ENCODE assay signal across 16 cellular contexts in the genomic region with DNA sequence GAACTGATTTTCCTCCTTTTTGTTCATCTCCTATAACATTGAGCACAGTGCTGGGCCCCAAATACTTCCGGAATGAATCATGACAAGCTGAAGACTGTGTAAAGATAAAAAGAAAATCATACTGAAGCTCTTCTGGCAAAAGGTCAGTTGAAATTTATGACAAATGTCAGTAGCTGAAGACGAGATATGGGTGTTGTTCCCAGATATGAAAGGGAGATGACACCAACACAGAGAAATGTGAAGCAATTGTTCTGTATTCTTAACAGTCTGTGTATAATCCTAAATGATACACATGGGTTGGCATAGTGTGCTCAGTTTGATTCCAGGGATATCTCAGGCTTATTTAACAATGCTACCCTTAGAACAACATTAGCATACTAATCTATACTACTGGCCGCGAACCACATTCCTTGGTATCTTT.
A peak's percentile ranks its signal among the peaks of the same experiment; 100 is the strongest.
DNase-seq lines count a peak whose midpoint lies in the region; ATAC-seq and TF ChIP-seq lines count a peak whose summit lies in the region.
"Had no signal": no experiment of that assay in that cellular context is flagged by ENCODE, and none has a peak within 500 bp of the region (broad histone marks: within the 10 kb centered on the region; RNA-seq: fewer than 3 reads in every experiment).

No MANE protein-coding gene starts in this region.

- H3K4me1 ChIP-seq in adipocyte (ENCODE audit: control insufficient read depth, insufficient read depth, low read length), result peaks cover 15% of the 10 kb centered on the region
- H3K4me1 ChIP-seq in hepatocyte (ENCODE audit: insufficient read depth), result peaks cover 10% of the 10 kb centered on the region
- no peaks in the 10 kb centered on the region for H3K4me1 ChIP-seq in lower lobe of right lung
- H3K4me1 ChIP-seq: BLaER1 had no signal

- H3K9me3 ChIP-seq in adipocyte (ENCODE audit: control insufficient read depth, low read length), result no peaks in the 10 kb centered on the region
- no peaks in the 10 kb centered on the region for H3K9me3 ChIP-seq in hepatocyte (ENCODE audit: low read depth)
- H3K9me3 ChIP-seq in lower lobe of right lung, result no peaks in the 10 kb centered on the region
- H3K9me3 ChIP-seq: BLaER1 had no signal

- H3K36me3 ChIP-seq in adipocyte (ENCODE audit: control insufficient read depth, insufficient read depth, low read length, severe bottlenecking), result no peaks in the 10 kb centered on the region
- H3K36me3 ChIP-seq in hepatocyte (replicated peaks; ENCODE audit: insufficient read depth, low read depth), result no peaks in the 10 kb centered on the region
- H3K36me3 ChIP-seq in lower lobe of right lung, result no peaks in the 10 kb centered on the region
- H3K36me3 ChIP-seq: BLaER1 had no signal

- 42% methylated on average over 4 of the region's 4 CpGs for WGBS in hepatocyte (ENCODE audit: low lambda C conversion rate, missing lambda C conversion rate)

- ATAC-seq in Right ventricle myocardium inferior (peak; percentile 37), left ventricle myocardium superior (no peak), lower lobe of right lung (no peak), HG02798 (IDR thresholded peaks at IDR 0.05; ENCODE audit: poor library complexity, unreplicated experiment) (no peak)
- ATAC-seq: naive thymus-derived CD4-positive, alpha-beta T cell had no signal

- H4K20me1 ChIP-seq in hepatocyte (ENCODE audit: insufficient read depth, poor library complexity, severe bottlenecking), result no peaks in the 10 kb centered on the region
- H4K20me1 ChIP-seq: BLaER1 had no signal

- TF ChIP-seq CTCF in hepatocyte (IDR thresholded peaks at IDR 0.05; ENCODE audit: poor library complexity) (no peak), lower lobe of right lung (IDR thresholded peaks at IDR 0.05) (no peak)

- H3K79me2 ChIP-seq in hepatocyte, result no peaks in the 10 kb centered on the region

- H3K27me3 ChIP-seq in adipocyte (replicated peaks; ENCODE audit: control insufficient read depth, insufficient read depth, low read length) (no peaks in the 10 kb centered on the region), hepatocyte (no peaks in the 10 kb centered on the region), lower lobe of right lung (ENCODE audit: low read depth) (no peaks in the 10 kb centered on the region)
- H3K27me3 ChIP-seq: BLaER1 had no signal

- H3K9ac ChIP-seq in adipocyte (ENCODE audit: low read length), result no peak overlapping the region
- H3K9ac ChIP-seq: BLaER1 had no signal

- H3K27ac ChIP-seq in hepatocyte (no peak overlapping the region), lower lobe of right lung (no peak overlapping the region)
- H3K27ac ChIP-seq: 22Rv1, BLaER1, VCaP had no signal

- intact Hi-C loops in Right ventricle myocardium inferior (cut with DNase I) (no loop called here), left ventricle myocardium superior (cut with micrococcal nuclease) (no loop called here), lower lobe of right lung (cut with DNase I) (no loop called here)

- H3K4me3 ChIP-seq in adipocyte (ENCODE audit: low read length) (no peak overlapping the region), hepatocyte (no peak overlapping the region), lower lobe of right lung (no peak overlapping the region)
- H3K4me3 ChIP-seq: BLaER1 had no signal

- H2AFZ ChIP-seq in hepatocyte, result no peak overlapping the region

- H3K9me2 ChIP-seq in hepatocyte (replicated peaks; ENCODE audit: insufficient read depth), result no peaks in the 10 kb centered on the region

- no peak for DNase-seq in Right ventricle myocardium inferior (ENCODE audit: missing footprints)
- no peak for DNase-seq in left ventricle myocardium superior
- DNase-seq in adipocyte (ENCODE audit: low read depth), result peak; percentile 13
- peak; percentile 20 for DNase-seq in hepatocyte (ENCODE audit: low spot score)
- DNase-seq in lower lobe of right lung, result no peak
- DNase-seq in inferior parietal cortex (ENCODE audit: extremely low spot score), result no peak
- DNase-seq in NCI-H1105 treated with DMSO at 0.1 percent for 48 hours (lab: John Stamatoyannopoulos, UW), result no peak
- DNase-seq: activated CD4-positive, alpha-beta T cell treated with anti-CD3 and anti-CD28 coated beads, Interleukin-2, amount 50 U/mL, for 4 hours; activated naive CD4-positive, alpha-beta T cell; naive thymus-derived CD4-positive, alpha-beta T cell; NCI-H524 treated with DMSO at 0.1 percent for 48 hours; small intestine had no signal

- H3K4me2 ChIP-seq in hepatocyte, result peak overlapping the region; percentile 42
- H3K4me2 ChIP-seq: BLaER1 had no signal

Comparison
In these comparisons a context has a peak if more than half of its experiments do, and no peak if none do; other contexts are left out.
1. DNase-seq: peak in adipocyte (single experiment) and hepatocyte (single experiment); none in Right ventricle myocardium inferior (single experiment), left ventricle myocardium superior (single experiment), lower lobe of right lung (single experiment), inferior parietal cortex (single experiment) and NCI-H1105 treated with DMSO at 0.1 percent for 48 hours (single experiment).